In genomic region chr11:44936527-44936926, GRCh38 we compare ENCODE assay signal across 8 cellular contexts. TPM values are rescaled to one million over a fixed set of nuclear protein-coding genes. Genes with fewer than 3 reads are reported as not detected.
DNase-seq lines count a peak whose midpoint lies in the region; ATAC-seq lines count a peak whose summit lies in the region.

No MANE protein-coding gene starts in this region.

- H3K9me3 Mint-ChIP-seq in naive B cell = no peaks in the 10 kb centered on the region

- peak; percentile 46 for ATAC-seq in HG03469 (IDR thresholded peaks at IDR 0.05; ENCODE audit: unreplicated experiment)
- peak; percentile 78 to 90 for ATAC-seq in naive B cell (ENCODE audit: low read depth in 2 of 2)

- H3K27me3 Mint-ChIP-seq in naive B cell = no peaks in the 10 kb centered on the region

- peak overlapping the region in 1 of 8 donors; percentile 64 for H3K4me3 Mint-ChIP-seq in naive B cell

- peaks cover 25 to 41% (median 26%) of the 10 kb centered on the region in 3 donors for H3K4me1 Mint-ChIP-seq in naive B cell

- H3K27ac Mint-ChIP-seq in naive B cell = peak overlapping the region in 1 of 6 donors; percentile 16

- peaks cover 5 to 9% of the 10 kb centered on the region in 2 donors for H3K36me3 Mint-ChIP-seq in naive B cell

- DNase-seq in NCI-H524 (lab: John Stamatoyannopoulos, UW) (peak; percentile 73 to 85), NCI-H524 treated with DMSO at 0.1 percent for 48 hours (lab: John Stamatoyannopoulos, UW) (no peak), NOMO-1 treated with DMSO at 0.1 percent for 48 hours (lab: John Stamatoyannopoulos, UW; ENCODE audit: unreplicated experiment) (peak; percentile 51), epidermal melanocyte (ENCODE audit: insufficient read length, low spot score) (peak; percentile 67), naive B cell (peak; percentile 77)
- DNase-seq in activated CD8-positive, alpha-beta memory T cell treated with anti-CD3 and anti-CD28 coated beads for 4 hours (ENCODE audit: low read depth in 2 of 2) = peak; percentile 63 to 73
- DNase-seq in stimulated activated CD8-positive, alpha-beta memory T cell treated with anti-CD3 and anti-CD28 coated beads, Interleukin-7, amount 100 ng/mL, for 48 hours (ENCODE audit: extremely low read depth in 1 of 2, low read depth in 1 of 2) = peak; percentile 48 to 68

RNA-seq across cellular contexts. Expression of gene TP53I11, which starts 14.2 kb away (rescaled TPM):
- polyA plus RNA-seq in naive B cell (ENCODE audit: low read depth in 6 of 6) = 10 to 100 TPM; 29.7 to 68.5 (median 39.4) TPM
